In genomic region chr10:104209575-104210198, GRCh38 we compare ENCODE assay signal across 7 cellular contexts. TPM values are rescaled to one million over a fixed set of nuclear protein-coding genes. Genes with fewer than 3 reads are reported as not detected.
A peak's percentile ranks its signal among the peaks of the same experiment; 100 is the strongest.
DNase-seq lines count a peak whose midpoint lies in the region; ATAC-seq, FAIRE-seq and TF ChIP-seq lines count a peak whose summit lies in the region.

No MANE protein-coding gene starts in this region.

- intact Hi-C loops in left lung (cut with DNase I): loop anchor here in 1 of 2 donors (10.0 kb wide), 2 partner anchors 165 to 325 kb away; no protein-coding TSS in a partner anchor

- no peaks in the 10 kb centered on the region for H3K4me1 ChIP-seq in SJCRH30
- H3K4me1 ChIP-seq in left lung: no peaks in the 10 kb centered on the region

- peak; percentile 40 to 49 for TF ChIP-seq CTCF in left lung (IDR thresholded peaks at IDR 0.05)

- H3K36me3 ChIP-seq in SJCRH30 (no peaks in the 10 kb centered on the region), left lung (no peaks in the 10 kb centered on the region)

- H3K9me3 ChIP-seq in SJCRH30 (replicated peaks) (no peaks in the 10 kb centered on the region), left lung (no peaks in the 10 kb centered on the region)

- no peak overlapping the region for H3K4me3 ChIP-seq in Jurkat, Clone E6-1 (ENCODE audit: low read length)
- no peak overlapping the region for H3K4me3 ChIP-seq in SJCRH30
- no peak overlapping the region for H3K4me3 ChIP-seq in left lung

- DNase-seq in Jurkat, Clone E6-1 (ENCODE audit: low read depth, low spot score): peak; percentile 21
- DNase-seq in SJCRH30 (peak; percentile 30 to 65), cerebellum (ENCODE audit: low spot score) (peak; percentile 68), left lung (no peak), stromal cell of bone marrow (ENCODE audit: low read depth) (peak; percentile 29)

- H3K27ac ChIP-seq in SJCRH30: no peak overlapping the region
- no peak overlapping the region for H3K27ac ChIP-seq in left lung

- H3K27me3 ChIP-seq in SJCRH30 (peaks cover 16% of the 10 kb centered on the region), left lung (no peaks in the 10 kb centered on the region)

- FAIRE-seq in G401.6 (lab: Jason Lieb, UNC): peak; percentile 85

- ATAC-seq in left lung (peak; percentile 87), HG03432 (IDR thresholded peaks at IDR 0.05; ENCODE audit: unreplicated experiment) (no peak)

RNA-seq across cellular contexts. Expression of gene CFAP43, which starts 22.5 kb away (rescaled TPM):
- polyA plus RNA-seq in Jurkat, Clone E6-1 (2012; ENCODE audit: insufficient read depth, insufficient read length): not detected
- not detected in 2 replicates for total RNA-seq in SJCRH30 (2014; rRNA removed; shearing (Covaris generic))
- total RNA-seq in cerebellum: 9.1 TPM
- total RNA-seq in left lung: 1 to 10 TPM in 1 of 2 donors, under 1 TPM in 1; 0.70 to 7.4 TPM

RNA-seq across cellular contexts. Expression of gene GSTO1, which starts 45.0 kb away (rescaled TPM):
- polyA plus RNA-seq in Jurkat, Clone E6-1 (2012; ENCODE audit: insufficient read depth, insufficient read length): 245 TPM
- 51.7 and 52.2 TPM in 2 replicates for total RNA-seq in SJCRH30 (2014; rRNA removed; shearing (Covaris generic))
- total RNA-seq in cerebellum (7.9 TPM), left lung (100 to 1,000 TPM; 106 to 157 TPM)

RNA-seq across cellular contexts. Expression of gene GSTO2, which starts 59.3 kb away (rescaled TPM):
- polyA plus RNA-seq in Jurkat, Clone E6-1 (2012; ENCODE audit: insufficient read depth, insufficient read length): not detected
- 0.08 TPM in 1 of 2 replicates, not detected in the other for total RNA-seq in SJCRH30 (2014; rRNA removed; shearing (Covaris generic))
- 2.2 TPM for total RNA-seq in cerebellum
- 10 to 100 TPM in 1 of 2 donors, 1 to 10 TPM in 1; 9.5 to 13.4 TPM for total RNA-seq in left lung

Comparison
In these comparisons a context has a peak if more than half of its experiments do, and no peak if none do; other contexts are left out.
1. DNase-seq: peak in Jurkat, Clone E6-1 (single experiment), SJCRH30 (2 of 2), cerebellum (single experiment) and stromal cell of bone marrow (single experiment); none in left lung (0 of 2).